In genomic region chr6:1503811-1504210, GRCh38 we compare ENCODE assay signal across 27 cellular contexts.
"Had no signal": no experiment of that assay in that cellular context is flagged by ENCODE, and none has a peak within 500 bp of the region (broad histone marks: within the 10 kb centered on the region; RNA-seq: fewer than 3 reads in every experiment).

No MANE protein-coding gene starts in this region.

- H3K4me3 ChIP-seq: adrenal gland, body of pancreas, dorsolateral prefrontal cortex, esophagus squamous epithelium, heart left ventricle had no signal

- H3K36me3 ChIP-seq: adrenal gland, esophagus squamous epithelium, heart left ventricle, WERI-Rb-1 had no signal

- ATAC-seq: activated CD4-positive, CD25-positive, alpha-beta regulatory T cell treated with anti-CD3 and anti-CD28 coated beads, Interleukin-2, amount 50 U/mL, for 24 hours; activated CD8-positive, alpha-beta memory T cell treated with anti-CD3 and anti-CD28 coated beads, Interleukin-2, amount 10 ng/mL, durations not matched to agents 7 days and 5 days; activated CD8-positive, alpha-beta T cell treated with anti-CD3 and anti-CD28 coated beads, Interleukin-2, amount 10 ng/mL, durations not matched to agents 7 days and 5 days; activated naive CD8-positive, alpha-beta T cell treated with anti-CD3 and anti-CD28 coated beads, Interleukin-2, amount 50 U/mL, for 24 hours; body of pancreas; effector memory CD8-positive, alpha-beta T cell; T-cell had no signal

- DNase-seq: activated B cell treated with CpG ODN at 0.5 μM for 24 hours; activated CD4-positive, alpha-beta memory T cell treated with anti-CD3 and anti-CD28 coated beads for 36 hours; activated CD4-positive, alpha-beta T cell treated with anti-CD3 and anti-CD28 coated beads, Interleukin-2, amount 10 ng/mL, durations not matched to agents 24 days and 14 days; activated CD8-positive, alpha-beta memory T cell treated with anti-CD3 and anti-CD28 coated beads, Interleukin-2, amount 10 ng/mL, durations not matched to agents 7 days and 5 days; activated CD8-positive, alpha-beta memory T cell treated with anti-CD3 and anti-CD28 coated beads, Interleukin-2, amount 50 U/mL, for 4 hours; activated CD8-positive, alpha-beta T cell treated with anti-CD3 and anti-CD28 coated beads, Interleukin-2, amount 10 ng/mL, durations not matched to agents 7 days and 5 days; activated effector memory CD4-positive, alpha-beta T cell treated with anti-CD3 and anti-CD28 coated beads, Interleukin-2, amount 50 U/mL, for 16 hours; activated naive CD4-positive, alpha-beta T cell treated with anti-CD3 and anti-CD28 coated beads for 36 hours; activated naive CD8-positive, alpha-beta T cell treated with anti-CD3 and anti-CD28 coated beads for 36 hours; activated naive CD8-positive, alpha-beta T cell treated with anti-CD3 and anti-CD28 coated beads, Interleukin-2, amount 50 U/mL, for 24 hours; activated T-cell treated with anti-CD3 and anti-CD28 coated beads, Interleukin-2, amount 50 U/mL, for 1 hour; activated T-cell treated with anti-CD3 and anti-CD28 coated beads, Interleukin-2, amount 50 U/mL, for 48 hours; adrenal gland; amygdala; aorta; body of pancreas; cortex of kidney; effector memory CD8-positive, alpha-beta T cell; esophagus squamous epithelium; heart left ventricle; SW 1271; T-cell; T1000; WERI-Rb-1 had no signal

- H3K4me1 ChIP-seq: adrenal gland, body of pancreas had no signal

- H3K27me3 ChIP-seq: adrenal gland, body of pancreas, dorsolateral prefrontal cortex had no signal

- H3K27ac ChIP-seq: adrenal gland, body of pancreas, dorsolateral prefrontal cortex, epithelial cell of prostate, esophagus squamous epithelium, heart left ventricle, WERI-Rb-1 had no signal

- H3K9me3 ChIP-seq: adrenal gland, body of pancreas, esophagus squamous epithelium, heart left ventricle had no signal
